9 cellular contexts compared by ENCODE assay signal in genomic region chr2:100104718-100105677, GRCh38. TPM values are rescaled to one million over a fixed set of nuclear protein-coding genes. Genes with fewer than 3 reads are reported as not detected.
DNase-seq lines count a peak whose midpoint lies in the region; ATAC-seq, FAIRE-seq and TF ChIP-seq lines count a peak whose summit lies in the region.
"Had no signal": no experiment of that assay in that cellular context is flagged by ENCODE, and none has a peak within 500 bp of the region (broad histone marks: within the 10 kb centered on the region; RNA-seq: fewer than 3 reads in every experiment).

No MANE protein-coding gene starts in this region.

- peaks cover 4% of the 10 kb centered on the region; the same call in 1 of the 3 replicates for H3K4me1 ChIP-seq in A549
- H3K4me1 ChIP-seq in esophagus squamous epithelium, result peaks cover 0 to 16% (median 7%) of the 10 kb centered on the region in 3 donors

- CTCF ChIA-PET in A549 (lab: Yijun Ruan, JAX), result no interaction called here

- intact Hi-C loops in esophagus squamous epithelium (cut with DNase I), result no loop called here

- H3K4me2 ChIP-seq in A549, result peak overlapping the region; percentile 99

- no peak for TF ChIP-seq RAD21 in A549 (conservative IDR thresholded peaks at IDR 0.05 in 1 of 2, IDR thresholded peaks at IDR 0.05 in 1 of 2)

- H3K36me3 Mint-ChIP-seq in natural killer cell treated with Interleukin-12 subunit alpha and Interleukin-12 subunit beta and Interleukin-15 and Interleukin-18, amount 100 ng/mL, for 72 hours, result no peaks in the 10 kb centered on the region

- H3K4me3 ChIP-seq in A549, result peak overlapping the region; percentile 65
- peak overlapping the region; percentile 69 for H3K4me3 ChIP-seq in WI38 (ENCODE audit: low read depth, low read length)
- H3K4me3 ChIP-seq in esophagus squamous epithelium, result peak overlapping the region; percentile 23 to 65 (median 50)

- FAIRE-seq in A549 (lab: Jason Lieb, UNC) (no peak), GM12892 (lab: Jason Lieb, UNC) (no peak)
- FAIRE-seq: endometrium had no signal

- H3K4me1 Mint-ChIP-seq in natural killer cell treated with Interleukin-12 subunit alpha and Interleukin-12 subunit beta and Interleukin-15 and Interleukin-18, amount 100 ng/mL, for 72 hours (ENCODE audit: low read depth in 2 of 2), result peaks cover 0 to 3% of the 10 kb centered on the region in 2 donors

- H3K4me3 Mint-ChIP-seq in natural killer cell treated with Interleukin-12 subunit alpha and Interleukin-12 subunit beta and Interleukin-15 and Interleukin-18, amount 100 ng/mL, for 72 hours, result peak overlapping the region; percentile 38

- no peaks in the 10 kb centered on the region for H3K9me3 Mint-ChIP-seq in natural killer cell treated with Interleukin-12 subunit alpha and Interleukin-12 subunit beta and Interleukin-15 and Interleukin-18, amount 100 ng/mL, for 72 hours

- TF ChIP-seq CTCF in A549 (IDR thresholded peaks at IDR 0.05) (no peak), WI38 (IDR thresholded peaks at IDR 0.05; ENCODE audit: low read depth, low read length) (no peak), esophagus squamous epithelium (IDR thresholded peaks at IDR 0.05) (no peak)

- no peak for DNase-seq in A549 (ENCODE audit: low read depth in 1 of 2, low spot score in 1 of 2)
- DNase-seq in GM12892 (ENCODE audit: insufficient read length), result peak; percentile 15
- DNase-seq in esophagus squamous epithelium (lab: John Stamatoyannopoulos, UW), result no peak
- DNase-seq in natural killer cell treated with Interleukin-12 subunit alpha and Interleukin-12 subunit beta and Interleukin-15 and Interleukin-18, amount 100 ng/mL, for 72 hours (ENCODE audit: low spot score), result no peak
- DNase-seq in DMS79 treated with DMSO at 0.1 percent for 48 hours (lab: John Stamatoyannopoulos, UW), result no peak

- no peaks in the 10 kb centered on the region for H3K36me3 ChIP-seq in esophagus squamous epithelium

- peaks cover 0 to 57% (median 2%) of the 10 kb centered on the region in 4 donors for H3K27me3 ChIP-seq in esophagus squamous epithelium

- H3K9me3 ChIP-seq in A549, result no peaks in the 10 kb centered on the region
- no peaks in the 10 kb centered on the region for H3K9me3 ChIP-seq in esophagus squamous epithelium

- peak overlapping the region in 1 of 2 experiments; percentile 72; a peak in 3 of 6 replicates for H3K27ac ChIP-seq in A549
- peak overlapping the region; percentile 46 to 83 (median 72) for H3K27ac ChIP-seq in esophagus squamous epithelium

- no peak overlapping the region for H3K27ac Mint-ChIP-seq in natural killer cell treated with Interleukin-12 subunit alpha and Interleukin-12 subunit beta and Interleukin-15 and Interleukin-18, amount 100 ng/mL, for 72 hours

- ATAC-seq in A549 (peak; percentile 29 to 40; a peak in 3 of 6 replicates), HG03159 (IDR thresholded peaks at IDR 0.05; ENCODE audit: unreplicated experiment) (no peak), HG03135 (IDR thresholded peaks at IDR 0.05; ENCODE audit: unreplicated experiment) (no peak)
- ATAC-seq in natural killer cell treated with Interleukin-12 subunit alpha and Interleukin-12 subunit beta and Interleukin-15 and Interleukin-18, amount 100 ng/mL, for 72 hours, result peak; percentile 50 to 62

- no peak for TF ChIP-seq EP300 in A549 (IDR thresholded peaks at IDR 0.05)

- POLR2A ChIA-PET in A549 (lab: Yijun Ruan, JAX), result no interaction called here

- WGBS in A549 (ENCODE audit: missing lambda C conversion rate), result 36% methylated on average over 19 of the region's 119 CpGs
- WGBS in esophagus squamous epithelium, 2 donors, result 9 to 13% methylated on average over 4 to 6 of the region's 119 CpGs

- TF ChIP-seq POLR2A in A549 (IDR thresholded peaks at IDR 0.05; ENCODE audit: low read length) (no peak), GM12892 (IDR thresholded peaks at IDR 0.05; ENCODE audit: low read depth, low read length) (no peak), esophagus squamous epithelium (IDR thresholded peaks at IDR 0.05) (no peak)

- peaks cover 26 to 29% of the 10 kb centered on the region in 2 donors for H3K27me3 Mint-ChIP-seq in natural killer cell treated with Interleukin-12 subunit alpha and Interleukin-12 subunit beta and Interleukin-15 and Interleukin-18, amount 100 ng/mL, for 72 hours

TF ChIP-seq in A549, 52 proteins besides CTCF, POLR2A, EP300 and RAD21:
- TF ChIP-seq TFCP2L1 (CRISPR knock-in tag; IDR thresholded peaks at IDR 0.05) (no peak), RCOR1 (IDR thresholded peaks at IDR 0.05; ENCODE audit: low read depth, low read length) (no peak), FOSL2 (IDR thresholded peaks at IDR 0.05) (no peak), FOSL2 (CRISPR knock-in tag; IDR thresholded peaks at IDR 0.05) (no peak), CEBPB (IDR thresholded peaks at IDR 0.05) (no peak), CHD4 (IDR thresholded peaks at IDR 0.05; ENCODE audit: borderline replicate concordance) (no peak), HOXA7 (CRISPR knock-in tag; IDR thresholded peaks at IDR 0.05) (no peak), USF2 (IDR thresholded peaks at IDR 0.05) (no peak), RNF2 (IDR thresholded peaks at IDR 0.05; ENCODE audit: borderline replicate concordance, low read depth) (no peak), PHF8 (IDR thresholded peaks at IDR 0.05; ENCODE audit: borderline replicate concordance, low read depth) (no peak), MYC (IDR thresholded peaks at IDR 0.05; ENCODE audit: borderline replicate concordance, low read length) (no peak), ELK1 (IDR thresholded peaks at IDR 0.05; ENCODE audit: low read depth, low read length) (no peak), HOXB13 (CRISPR knock-in tag; IDR thresholded peaks at IDR 0.05; ENCODE audit: low read depth) (no peak), TP53 (CRISPR knock-in tag; IDR thresholded peaks at IDR 0.05) (no peak), PBX3 (IDR thresholded peaks at IDR 0.05) (no peak)

RNA-seq across cellular contexts. Expression of gene AFF3, which starts 37.4 kb away (rescaled TPM):
- polyA plus RNA-seq in A549 (2011; rRNA removed) (0.13 TPM in 1 of 2 replicates, not detected in the other), A549 (2017; fragmentation: RNase III; extraction: RNeasy Plus Mini Kit Qiagen cat#74134 plus additional on column Dnase treatment) (not detected in 3 replicates)
- polyA plus RNA-seq in A549 (2012; cell fraction: cytosol; rRNA removed), result not detected in 2 replicates
- polyA plus RNA-seq in A549 (2012; cell fraction: nucleus; rRNA removed), result 0.02 TPM in 1 of 2 replicates, not detected in the other
- polyA minus RNA-seq in A549 (2011; rRNA and poly(A)+ RNA removed), result 0.12 TPM in 1 of 2 replicates, not detected in the other
- polyA plus RNA-seq in GM12892 (2012; ENCODE audit: missing spikeins), result 6.6 TPM
- 1 to 10 TPM; 1.2 to 9.7 (median 3.8) TPM for total RNA-seq in esophagus squamous epithelium
- 1 to 10 TPM in 1 of 2 donors, not detected in 1; 1.5 TPM for total RNA-seq in natural killer cell treated with Interleukin-12 subunit alpha and Interleukin-12 subunit beta and Interleukin-15 and Interleukin-18, amount 100 ng/mL, for 72 hours

Comparison
In these comparisons a context has a peak if more than half of its experiments do, and no peak if none do; other contexts are left out.
1. ATAC-seq: peak in A549 (2 of 2) and natural killer cell treated with Interleukin-12 subunit alpha and Interleukin-12 subunit beta and Interleukin-15 and Interleukin-18, amount 100 ng/mL, for 72 hours (2 of 2); none in HG03159 (single experiment) and HG03135 (single experiment).
2. Peak in every context shown above with its lines, with median percentiles within 50 percentile points of each other: H3K4me3 ChIP-seq.